In the genomic region with DNA sequence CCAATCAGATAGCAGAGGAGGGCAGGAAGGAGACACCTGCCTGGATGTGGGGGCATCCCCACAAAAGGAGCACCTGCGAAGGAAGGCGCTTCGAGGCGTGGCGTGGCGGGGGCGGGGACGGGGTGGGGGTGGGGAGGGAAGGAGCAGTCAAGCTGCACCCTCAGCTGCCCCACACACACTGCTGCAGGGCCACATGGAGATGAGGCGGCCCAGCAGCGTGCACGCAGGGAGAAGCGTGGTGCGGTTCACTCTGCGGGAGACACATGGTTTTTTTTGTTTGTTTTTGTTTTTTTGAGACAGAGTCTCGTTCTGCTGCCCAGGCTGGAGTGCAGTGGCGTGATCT, we compare ENCODE assay signal across 1 cellular context.
TF ChIP-seq lines count a peak whose summit lies in the region.

No MANE protein-coding gene starts in this region.

TF ChIP-seq in GM23338, 12 proteins besides CTCF, POLR2A, EP300 and RAD21 (continued from another document):
- TF ChIP-seq, protein P1, sequence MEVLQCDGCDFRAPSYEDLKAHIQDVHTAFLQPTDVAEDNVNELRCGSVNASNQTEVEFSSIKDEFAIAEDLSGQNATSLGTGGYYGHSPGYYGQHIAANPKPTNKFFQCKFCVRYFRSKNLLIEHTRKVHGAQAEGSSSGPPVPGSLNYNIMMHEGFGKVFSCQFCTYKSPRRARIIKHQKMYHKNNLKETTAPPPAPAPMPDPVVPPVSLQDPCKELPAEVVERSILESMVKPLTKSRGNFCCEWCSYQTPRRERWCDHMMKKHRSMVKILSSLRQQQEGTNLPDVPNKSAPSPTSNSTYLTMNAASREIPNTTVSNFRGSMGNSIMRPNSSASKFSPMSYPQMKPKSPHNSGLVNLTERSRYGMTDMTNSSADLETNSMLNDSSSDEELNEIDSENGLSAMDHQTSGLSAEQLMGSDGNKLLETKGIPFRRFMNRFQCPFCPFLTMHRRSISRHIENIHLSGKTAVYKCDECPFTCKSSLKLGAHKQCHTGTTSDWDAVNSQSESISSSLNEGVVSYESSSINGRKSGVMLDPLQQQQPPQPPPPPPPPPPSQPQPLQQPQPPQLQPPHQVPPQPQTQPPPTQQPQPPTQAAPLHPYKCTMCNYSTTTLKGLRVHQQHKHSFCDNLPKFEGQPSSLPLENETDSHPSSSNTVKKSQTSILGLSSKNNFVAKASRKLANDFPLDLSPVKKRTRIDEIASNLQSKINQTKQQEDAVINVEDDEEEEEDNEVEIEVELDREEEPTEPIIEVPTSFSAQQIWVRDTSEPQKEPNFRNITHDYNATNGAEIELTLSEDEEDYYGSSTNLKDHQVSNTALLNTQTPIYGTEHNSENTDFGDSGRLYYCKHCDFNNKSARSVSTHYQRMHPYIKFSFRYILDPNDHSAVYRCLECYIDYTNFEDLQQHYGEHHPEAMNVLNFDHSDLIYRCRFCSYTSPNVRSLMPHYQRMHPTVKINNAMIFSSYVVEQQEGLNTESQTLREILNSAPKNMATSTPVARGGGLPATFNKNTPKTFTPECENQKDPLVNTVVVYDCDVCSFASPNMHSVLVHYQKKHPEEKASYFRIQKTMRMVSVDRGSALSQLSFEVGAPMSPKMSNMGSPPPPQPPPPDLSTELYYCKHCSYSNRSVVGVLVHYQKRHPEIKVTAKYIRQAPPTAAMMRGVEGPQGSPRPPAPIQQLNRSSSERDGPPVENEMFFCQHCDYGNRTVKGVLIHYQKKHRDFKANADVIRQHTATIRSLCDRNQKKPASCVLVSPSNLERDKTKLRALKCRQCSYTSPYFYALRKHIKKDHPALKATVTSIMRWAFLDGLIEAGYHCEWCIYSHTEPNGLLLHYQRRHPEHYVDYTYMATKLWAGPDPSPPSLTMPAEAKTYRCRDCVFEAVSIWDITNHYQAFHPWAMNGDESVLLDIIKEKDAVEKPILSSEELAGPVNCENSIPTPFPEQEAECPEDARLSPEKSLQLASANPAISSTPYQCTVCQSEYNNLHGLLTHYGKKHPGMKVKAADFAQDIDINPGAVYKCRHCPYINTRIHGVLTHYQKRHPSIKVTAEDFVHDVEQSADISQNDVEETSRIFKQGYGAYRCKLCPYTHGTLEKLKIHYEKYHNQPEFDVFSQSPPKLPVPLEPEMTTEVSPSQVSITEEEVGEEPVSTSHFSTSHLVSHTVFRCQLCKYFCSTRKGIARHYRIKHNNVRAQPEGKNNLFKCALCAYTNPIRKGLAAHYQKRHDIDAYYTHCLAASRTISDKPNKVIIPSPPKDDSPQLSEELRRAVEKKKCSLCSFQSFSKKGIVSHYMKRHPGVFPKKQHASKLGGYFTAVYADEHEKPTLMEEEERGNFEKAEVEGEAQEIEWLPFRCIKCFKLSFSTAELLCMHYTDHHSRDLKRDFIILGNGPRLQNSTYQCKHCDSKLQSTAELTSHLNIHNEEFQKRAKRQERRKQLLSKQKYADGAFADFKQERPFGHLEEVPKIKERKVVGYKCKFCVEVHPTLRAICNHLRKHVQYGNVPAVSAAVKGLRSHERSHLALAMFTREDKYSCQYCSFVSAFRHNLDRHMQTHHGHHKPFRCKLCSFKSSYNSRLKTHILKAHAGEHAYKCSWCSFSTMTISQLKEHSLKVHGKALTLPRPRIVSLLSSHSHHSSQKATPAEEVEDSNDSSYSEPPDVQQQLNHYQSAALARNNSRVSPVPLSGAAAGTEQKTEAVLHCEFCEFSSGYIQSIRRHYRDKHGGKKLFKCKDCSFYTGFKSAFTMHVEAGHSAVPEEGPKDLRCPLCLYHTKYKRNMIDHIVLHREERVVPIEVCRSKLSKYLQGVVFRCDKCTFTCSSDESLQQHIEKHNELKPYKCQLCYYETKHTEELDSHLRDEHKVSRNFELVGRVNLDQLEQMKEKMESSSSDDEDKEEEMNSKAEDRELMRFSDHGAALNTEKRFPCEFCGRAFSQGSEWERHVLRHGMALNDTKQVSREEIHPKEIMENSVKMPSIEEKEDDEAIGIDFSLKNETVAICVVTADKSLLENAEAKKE (CRISPR knock-in tag; IDR thresholded peaks at IDR 0.05): no peak
- no peak for TF ChIP-seq JUNB (IDR thresholded peaks at IDR 0.05; ENCODE audit: unreplicated experiment)
- no peak for TF ChIP-seq NANOG (IDR thresholded peaks at IDR 0.05; ENCODE audit: borderline replicate concordance)
- TF ChIP-seq ZNF114 (CRISPR knock-in tag; IDR thresholded peaks at IDR 0.05): no peak
- no peak for TF ChIP-seq POLR2AphosphoS5 (IDR thresholded peaks at IDR 0.05; ENCODE audit: low read depth)
- TF ChIP-seq STAT1 (IDR thresholded peaks at IDR 0.05; ENCODE audit: unreplicated experiment): no peak
